ENCODE assay signal across 1 cellular context in the genomic region with DNA sequence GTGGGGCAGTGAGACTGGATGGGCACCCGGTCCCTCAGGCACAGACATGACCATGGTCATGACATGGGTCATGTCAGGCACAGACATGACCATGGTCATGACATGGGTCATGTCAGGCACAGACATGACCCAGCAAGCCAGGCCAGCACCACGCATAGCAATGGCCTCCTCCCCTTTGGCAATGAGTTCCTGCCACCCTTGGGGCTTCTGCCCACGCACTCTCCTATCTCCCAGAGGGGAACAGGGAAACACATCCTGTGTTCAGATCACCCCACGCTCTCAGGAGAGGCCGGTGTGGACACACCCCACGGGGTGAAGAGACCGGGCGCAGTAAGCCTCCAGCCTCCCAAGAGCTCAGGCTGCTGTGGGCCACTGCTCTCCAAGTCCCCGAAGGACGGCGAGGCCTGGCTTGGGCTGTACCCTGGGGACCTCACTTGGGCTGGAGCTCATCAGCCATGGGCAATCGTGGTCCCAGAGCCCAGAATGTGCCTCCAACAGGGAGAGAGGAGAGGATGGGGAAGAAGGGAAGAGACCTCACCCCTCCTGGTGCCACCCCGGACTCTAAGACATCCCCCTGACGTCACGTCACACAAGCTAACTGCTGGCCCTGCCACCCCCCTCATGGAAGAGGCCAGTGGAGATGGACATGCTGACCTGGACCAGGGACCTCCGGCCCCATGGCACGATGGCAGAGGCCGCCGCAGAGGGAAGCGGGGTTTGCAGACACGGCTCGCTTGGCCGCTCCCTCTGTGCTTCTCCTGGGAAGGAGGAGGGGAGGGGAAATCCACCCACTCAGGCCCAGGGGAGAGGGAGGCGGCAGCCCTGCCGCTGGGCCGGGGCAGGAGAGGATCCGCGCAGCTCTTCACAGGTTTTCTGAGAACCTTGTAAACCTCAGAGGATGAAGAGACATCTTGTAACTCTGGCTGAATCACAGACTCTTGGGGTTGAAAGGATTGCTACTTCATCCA.
TF ChIP-seq lines count a peak whose summit lies in the region.

No MANE protein-coding gene starts in this region.

TF ChIP-seq in SK-N-SH treated with all-trans-retinoic acid at 6 μM for 48 hours, 23 proteins besides CTCF, POLR2A, EP300 and RAD21 (continued from another document):
- TF ChIP-seq, protein P1, sequence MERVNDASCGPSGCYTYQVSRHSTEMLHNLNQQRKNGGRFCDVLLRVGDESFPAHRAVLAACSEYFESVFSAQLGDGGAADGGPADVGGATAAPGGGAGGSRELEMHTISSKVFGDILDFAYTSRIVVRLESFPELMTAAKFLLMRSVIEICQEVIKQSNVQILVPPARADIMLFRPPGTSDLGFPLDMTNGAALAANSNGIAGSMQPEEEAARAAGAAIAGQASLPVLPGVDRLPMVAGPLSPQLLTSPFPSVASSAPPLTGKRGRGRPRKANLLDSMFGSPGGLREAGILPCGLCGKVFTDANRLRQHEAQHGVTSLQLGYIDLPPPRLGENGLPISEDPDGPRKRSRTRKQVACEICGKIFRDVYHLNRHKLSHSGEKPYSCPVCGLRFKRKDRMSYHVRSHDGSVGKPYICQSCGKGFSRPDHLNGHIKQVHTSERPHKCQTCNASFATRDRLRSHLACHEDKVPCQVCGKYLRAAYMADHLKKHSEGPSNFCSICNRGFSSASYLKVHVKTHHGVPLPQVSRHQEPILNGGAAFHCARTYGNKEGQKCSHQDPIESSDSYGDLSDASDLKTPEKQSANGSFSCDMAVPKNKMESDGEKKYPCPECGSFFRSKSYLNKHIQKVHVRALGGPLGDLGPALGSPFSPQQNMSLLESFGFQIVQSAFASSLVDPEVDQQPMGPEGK (CRISPR knock-in tag; IDR thresholded peaks at IDR 0.05; ENCODE audit: borderline replicate concordance) = no peak
- TF ChIP-seq CSDC2 (CRISPR knock-in tag; IDR thresholded peaks at IDR 0.05) (no peak), ZNF565 (CRISPR knock-in tag; conservative IDR thresholded peaks at IDR 0.05; ENCODE audit: low read depth) (no peak), ZC3H10 (CRISPR knock-in tag; IDR thresholded peaks at IDR 0.05) (no peak), TCF4 (CRISPR knock-in tag; IDR thresholded peaks at IDR 0.05; ENCODE audit: borderline replicate concordance) (no peak)
